ENCODE assay signal across 13 cellular contexts in genomic region chr7:150361402-150361801, GRCh38. TPM values are rescaled to one million over a fixed set of nuclear protein-coding genes. Genes with fewer than 3 reads are reported as not detected.
"Had no signal": no experiment of that assay in that cellular context is flagged by ENCODE, and none has a peak within 500 bp of the region (broad histone marks: within the 10 kb centered on the region; RNA-seq: fewer than 3 reads in every experiment).

No MANE protein-coding gene starts in this region.

- H3K27ac Mint-ChIP-seq: activated naive CD4-positive, alpha-beta T cell treated with anti-CD3 and anti-CD28 coated beads, Interleukin-2, amount 50 U/mL, for 72 hours; T-helper 2 cell treated with Interferon-gamma antibody and Interleukin-4, amounts not matched to agents 5 μg/mL and 100 μg/mL, for 36 hours had no signal

- H3K4me1 ChIP-seq: breast epithelium, uterus had no signal

- DNase-seq: activated CD4-positive, alpha-beta T cell treated with anti-CD3 and anti-CD28 coated beads, Interleukin-2, amount 50 U/mL, for 4 hours; activated effector memory CD4-positive, alpha-beta T cell treated with anti-CD3 and anti-CD28 coated beads, Interleukin-2, amount 50 U/mL, for 16 hours; activated T-cell treated with anti-CD3 and anti-CD28 coated beads, Interleukin-2, amount 50 U/mL, for 4 hours; anterior cingulate cortex; stomach; SW 1271; uterus had no signal

- H3K27me3 ChIP-seq: breast epithelium, stomach, uterus had no signal

- H3K36me3 ChIP-seq: breast epithelium, stomach, uterus had no signal

- H3K4me3 ChIP-seq: breast epithelium, skin epidermis, stomach, uterus had no signal

- H3K9me3 Mint-ChIP-seq: activated T-cell treated with anti-CD3 and anti-CD28 coated beads, Interleukin-2, amount 50 U/mL, for 4 hours; T-helper 2 cell treated with Interferon-gamma antibody and Interleukin-4, amounts not matched to agents 5 μg/mL and 100 μg/mL, for 36 hours had no signal

- H3K9me3 ChIP-seq: breast epithelium, stomach, uterus had no signal

- H3K4me3 Mint-ChIP-seq: activated T-cell treated with anti-CD3 and anti-CD28 coated beads, Interleukin-2, amount 50 U/mL, for 4 hours; T-helper 2 cell treated with Interferon-gamma antibody and Interleukin-4, amounts not matched to agents 5 μg/mL and 100 μg/mL, for 36 hours had no signal

- ATAC-seq: activated CD4-positive, CD25-positive, alpha-beta regulatory T cell treated with anti-CD3 and anti-CD28 coated beads, Interleukin-2, amount 50 U/mL, for 24 hours; activated naive CD4-positive, alpha-beta T cell treated with anti-CD3 and anti-CD28 coated beads, Interleukin-2, amount 50 U/mL, for 72 hours; activated T-cell treated with anti-CD3 and anti-CD28 coated beads, Interleukin-2, amount 50 U/mL, for 4 hours had no signal

- H3K27ac ChIP-seq: breast epithelium, skin epidermis, stomach, uterus had no signal

RNA-seq across cellular contexts. Expression of gene RARRES2, which starts 20.0 kb away (rescaled TPM):
- total RNA-seq: osteocyte had no signal

RNA-seq across cellular contexts. Expression of gene ACTR3C, which starts 38.1 kb away (rescaled TPM):
- total RNA-seq: osteocyte had no signal

RNA-seq across cellular contexts. Expression of gene LRRC61, which starts 38.2 kb away (rescaled TPM):
- total RNA-seq: osteocyte had no signal
